ENCODE assay signal across 38 cellular contexts in the genomic region with DNA sequence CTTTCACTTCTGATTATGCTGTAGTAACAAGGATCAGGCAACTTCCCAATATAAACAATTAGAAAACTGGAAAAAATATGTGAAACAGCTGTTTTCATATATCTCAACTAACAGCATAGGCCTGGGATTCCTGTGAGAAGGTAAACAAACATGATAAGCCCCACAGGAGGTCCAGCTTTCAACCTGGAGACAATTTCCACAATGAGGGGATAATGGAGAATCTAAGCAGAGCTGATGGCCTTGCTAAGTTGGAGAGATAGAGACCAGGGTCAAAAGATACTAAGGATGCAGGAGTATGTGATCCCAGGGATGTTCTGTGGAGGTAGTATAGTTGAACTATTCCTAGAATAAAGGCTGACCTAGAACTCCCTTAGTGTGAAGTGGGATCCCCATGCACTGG.
"Had no signal": no experiment of that assay in that cellular context is flagged by ENCODE, and none has a peak within 500 bp of the region (broad histone marks: within the 10 kb centered on the region; RNA-seq: fewer than 3 reads in every experiment).

No MANE protein-coding gene starts in this region.

- H3K36me3 ChIP-seq: adrenal gland, ascending aorta, brain microvascular endothelial cell, breast epithelium, cardiac muscle cell had no signal

- H3K9me3 ChIP-seq: adrenal gland, ascending aorta, body of pancreas had no signal

- H3K27me3 Mint-ChIP-seq: activated naive CD4-positive, alpha-beta T cell treated with anti-CD3 and anti-CD28 coated beads, Interleukin-2, amount 10 ng/mL, durations not matched to agents 7 days and 5 days; activated naive CD4-positive, alpha-beta T cell treated with anti-CD3 and anti-CD28 coated beads, Interleukin-2, amount 50 U/mL, for 24 hours; activated naive CD8-positive, alpha-beta T cell; activated naive CD8-positive, alpha-beta T cell treated with anti-CD3 and anti-CD28 coated beads for 36 hours; activated naive CD8-positive, alpha-beta T cell treated with anti-CD3 and anti-CD28 coated beads, Interleukin-2, amount 10 ng/mL, durations not matched to agents 7 days and 5 days; activated naive CD8-positive, alpha-beta T cell treated with anti-CD3 and anti-CD28 coated beads, Interleukin-2, amount 50 U/mL, for 24 hours; activated T-helper 17 cell treated with anti-CD3 and anti-CD28 coated beads, Interleukin-2, amount 50 U/mL, for 72 hours; brain; central memory CD8-positive, alpha-beta T cell had no signal

- H3K27me3 ChIP-seq: adrenal gland, ascending aorta, body of pancreas, brain microvascular endothelial cell, breast epithelium, cardiac muscle cell had no signal

- H3K4me3 ChIP-seq: adrenal gland, ascending aorta, body of pancreas, breast epithelium, cardiac muscle cell had no signal

- H3K4me1 Mint-ChIP-seq: activated naive CD4-positive, alpha-beta T cell treated with anti-CD3 and anti-CD28 coated beads, Interleukin-2, amount 10 ng/mL, durations not matched to agents 7 days and 5 days; activated naive CD4-positive, alpha-beta T cell treated with anti-CD3 and anti-CD28 coated beads, Interleukin-2, amount 50 U/mL, for 24 hours; activated naive CD8-positive, alpha-beta T cell treated with anti-CD3 and anti-CD28 coated beads for 36 hours; activated naive CD8-positive, alpha-beta T cell treated with anti-CD3 and anti-CD28 coated beads, Interleukin-2, amount 10 ng/mL, durations not matched to agents 7 days and 5 days; activated naive CD8-positive, alpha-beta T cell treated with anti-CD3 and anti-CD28 coated beads, Interleukin-2, amount 50 U/mL, for 24 hours; activated T-helper 17 cell treated with anti-CD3 and anti-CD28 coated beads, Interleukin-2, amount 50 U/mL, for 72 hours; brain; central memory CD8-positive, alpha-beta T cell had no signal

- DNase-seq: activated effector memory CD4-positive, alpha-beta T cell treated with anti-CD3 and anti-CD28 coated beads, Interleukin-2, amount 50 U/mL, for 16 hours; activated effector memory CD4-positive, alpha-beta T cell treated with Interleukin-2 at 50 U/mL for 16 hours; activated gamma-delta T cell; activated gamma-delta T cell treated with Interleukin-2 at 50 U/mL for 16 hours; activated naive CD4-positive, alpha-beta T cell; activated naive CD4-positive, alpha-beta T cell treated with anti-CD3 and anti-CD28 coated beads for 36 hours; activated naive CD4-positive, alpha-beta T cell treated with anti-CD3 and anti-CD28 coated beads, Interleukin-2, amount 10 ng/mL, durations not matched to agents 7 days and 5 days; activated naive CD4-positive, alpha-beta T cell treated with anti-CD3 and anti-CD28 coated beads, Interleukin-2, amount 50 U/mL, for 16 hours; activated naive CD4-positive, alpha-beta T cell treated with Interleukin-2 at 50 U/mL for 16 hours; activated naive CD8-positive, alpha-beta T cell treated with anti-CD3 and anti-CD28 coated beads for 36 hours; activated naive CD8-positive, alpha-beta T cell treated with anti-CD3 and anti-CD28 coated beads, Interleukin-2, amount 10 ng/mL, durations not matched to agents 7 days and 5 days; activated naive CD8-positive, alpha-beta T cell treated with anti-CD3 and anti-CD28 coated beads, Interleukin-2, amount 50 U/mL, for 24 hours; activated T-cell treated with anti-CD3 and anti-CD28 coated beads, Interleukin-2, amount 50 U/mL, for 1 hour; activated T-cell treated with anti-CD3 and anti-CD28 coated beads, Interleukin-2, amount 50 U/mL, for 24 hours; activated T-cell treated with anti-CD3 and anti-CD28 coated beads, Interleukin-2, amount 50 U/mL, for 4 hours; activated T-cell treated with anti-CD3 and anti-CD28 coated beads, Interleukin-2, amount 50 U/mL, for 48 hours; activated T-cell treated with anti-CD3 and anti-CD28 coated beads, Interleukin-2, amount 50 U/mL, for 72 hours; adrenal gland; amniotic stem cell; amygdala; anterior cingulate cortex; aorta; body of pancreas; brain microvascular endothelial cell; caudate nucleus; central memory CD4-positive, alpha-beta T cell; cerebellar nuclear complex had no signal

- H3K36me3 Mint-ChIP-seq: activated naive CD4-positive, alpha-beta T cell treated with anti-CD3 and anti-CD28 coated beads, Interleukin-2, amount 10 ng/mL, durations not matched to agents 7 days and 5 days; activated naive CD4-positive, alpha-beta T cell treated with anti-CD3 and anti-CD28 coated beads, Interleukin-2, amount 50 U/mL, for 24 hours; activated naive CD4-positive, alpha-beta T cell treated with anti-CD3 and anti-CD28 coated beads, Interleukin-2, amount 50 U/mL, for 72 hours; activated naive CD8-positive, alpha-beta T cell; activated naive CD8-positive, alpha-beta T cell treated with anti-CD3 and anti-CD28 coated beads for 36 hours; activated naive CD8-positive, alpha-beta T cell treated with anti-CD3 and anti-CD28 coated beads, Interleukin-2, amount 10 ng/mL, durations not matched to agents 7 days and 5 days; brain had no signal

- H3K4me3 Mint-ChIP-seq: activated naive CD4-positive, alpha-beta T cell treated with anti-CD3 and anti-CD28 coated beads for 36 hours; activated naive CD4-positive, alpha-beta T cell treated with anti-CD3 and anti-CD28 coated beads, Interleukin-2, amount 10 ng/mL, durations not matched to agents 7 days and 5 days; activated naive CD4-positive, alpha-beta T cell treated with anti-CD3 and anti-CD28 coated beads, Interleukin-2, amount 50 U/mL, for 24 hours; activated naive CD8-positive, alpha-beta T cell; activated naive CD8-positive, alpha-beta T cell treated with anti-CD3 and anti-CD28 coated beads for 36 hours; activated naive CD8-positive, alpha-beta T cell treated with anti-CD3 and anti-CD28 coated beads, Interleukin-2, amount 10 ng/mL, durations not matched to agents 7 days and 5 days; activated naive CD8-positive, alpha-beta T cell treated with anti-CD3 and anti-CD28 coated beads, Interleukin-2, amount 50 U/mL, for 24 hours; activated T-cell treated with anti-CD3 and anti-CD28 coated beads, Interleukin-2, amount 50 U/mL, for 24 hours; activated T-cell treated with anti-CD3 and anti-CD28 coated beads, Interleukin-2, amount 50 U/mL, for 4 hours; activated T-cell treated with anti-CD3 and anti-CD28 coated beads, Interleukin-2, amount 50 U/mL, for 72 hours; activated T-helper 1 cell treated with anti-CD3 and anti-CD28 coated beads, Interleukin-12 subunit alpha, Interleukin-12 subunit beta, Interleukin-2, Interleukin-4 antibody, amounts not matched to agents 30 ng/mL and 10 ng/mL and 1 ng/mL, durations not matched to agents 14 hours and 24 hours and 36 hours; activated T-helper 17 cell treated with anti-CD3 and anti-CD28 coated beads, Interleukin-2, amount 50 U/mL, for 72 hours; brain; central memory CD8-positive, alpha-beta T cell had no signal

- H3K27ac Mint-ChIP-seq: activated naive CD4-positive, alpha-beta T cell treated with anti-CD3 and anti-CD28 coated beads for 36 hours; activated naive CD4-positive, alpha-beta T cell treated with anti-CD3 and anti-CD28 coated beads, Interleukin-2, amount 10 ng/mL, durations not matched to agents 7 days and 5 days; activated naive CD4-positive, alpha-beta T cell treated with anti-CD3 and anti-CD28 coated beads, Interleukin-2, amount 50 U/mL, for 24 hours; activated naive CD4-positive, alpha-beta T cell treated with anti-CD3 and anti-CD28 coated beads, Interleukin-2, amount 50 U/mL, for 72 hours; activated naive CD8-positive, alpha-beta T cell; activated naive CD8-positive, alpha-beta T cell treated with anti-CD3 and anti-CD28 coated beads for 36 hours; activated naive CD8-positive, alpha-beta T cell treated with anti-CD3 and anti-CD28 coated beads, Interleukin-2, amount 10 ng/mL, durations not matched to agents 7 days and 5 days; activated naive CD8-positive, alpha-beta T cell treated with anti-CD3 and anti-CD28 coated beads, Interleukin-2, amount 50 U/mL, for 24 hours; activated T-cell treated with anti-CD3 and anti-CD28 coated beads, Interleukin-2, amount 50 U/mL, for 24 hours; activated T-cell treated with anti-CD3 and anti-CD28 coated beads, Interleukin-2, amount 50 U/mL, for 72 hours; activated T-helper 1 cell treated with anti-CD3 and anti-CD28 coated beads, Interleukin-12 subunit alpha, Interleukin-12 subunit beta, Interleukin-2, Interleukin-4 antibody, amounts not matched to agents 30 ng/mL and 10 ng/mL and 1 ng/mL, durations not matched to agents 14 hours and 24 hours and 36 hours; activated T-helper 17 cell treated with anti-CD3 and anti-CD28 coated beads, Interleukin-2, amount 50 U/mL, for 72 hours; activated T-helper 2 cell treated with anti-CD3 and anti-CD28 coated beads, Interferon-gamma antibody, Interleukin-2, Interleukin-4, amounts not matched to agents 10 μg/mL and 5 μg/mL and 100 μg/mL, durations not matched to agents 14 hours and 24 hours and 36 hours; brain had no signal

- H3K4me1 ChIP-seq: adrenal gland, ascending aorta, body of pancreas, breast epithelium had no signal

- H3K27ac ChIP-seq: adrenal gland, ascending aorta, body of pancreas, brain microvascular endothelial cell, breast epithelium, cardiac muscle cell had no signal

- H3K9me3 Mint-ChIP-seq: activated naive CD4-positive, alpha-beta T cell treated with anti-CD3 and anti-CD28 coated beads for 36 hours; activated naive CD4-positive, alpha-beta T cell treated with anti-CD3 and anti-CD28 coated beads, Interleukin-2, amount 10 ng/mL, durations not matched to agents 7 days and 5 days; activated naive CD4-positive, alpha-beta T cell treated with anti-CD3 and anti-CD28 coated beads, Interleukin-2, amount 50 U/mL, for 24 hours; activated naive CD4-positive, alpha-beta T cell treated with anti-CD3 and anti-CD28 coated beads, Interleukin-2, amount 50 U/mL, for 72 hours; activated naive CD8-positive, alpha-beta T cell treated with anti-CD3 and anti-CD28 coated beads for 36 hours; activated naive CD8-positive, alpha-beta T cell treated with anti-CD3 and anti-CD28 coated beads, Interleukin-2, amount 10 ng/mL, durations not matched to agents 7 days and 5 days; activated naive CD8-positive, alpha-beta T cell treated with anti-CD3 and anti-CD28 coated beads, Interleukin-2, amount 50 U/mL, for 24 hours; activated T-cell treated with anti-CD3 and anti-CD28 coated beads, Interleukin-2, amount 50 U/mL, for 24 hours; activated T-cell treated with anti-CD3 and anti-CD28 coated beads, Interleukin-2, amount 50 U/mL, for 4 hours; activated T-cell treated with anti-CD3 and anti-CD28 coated beads, Interleukin-2, amount 50 U/mL, for 72 hours; activated T-helper 1 cell treated with anti-CD3 and anti-CD28 coated beads, Interleukin-12 subunit alpha, Interleukin-12 subunit beta, Interleukin-2, Interleukin-4 antibody, amounts not matched to agents 30 ng/mL and 10 ng/mL and 1 ng/mL, durations not matched to agents 14 hours and 24 hours and 36 hours; activated T-helper 17 cell treated with anti-CD3 and anti-CD28 coated beads, Interleukin-2, amount 50 U/mL, for 72 hours; activated T-helper 2 cell treated with anti-CD3 and anti-CD28 coated beads, Interferon-gamma antibody, Interleukin-2, Interleukin-4, amounts not matched to agents 10 μg/mL and 5 μg/mL and 100 μg/mL, durations not matched to agents 14 hours and 24 hours and 36 hours; brain had no signal

- ATAC-seq: activated naive CD4-positive, alpha-beta T cell treated with anti-CD3 and anti-CD28 coated beads, Interleukin-2, amount 50 U/mL, for 72 hours; activated naive CD8-positive, alpha-beta T cell treated with anti-CD3 and anti-CD28 coated beads, Interleukin-2, amount 50 U/mL, for 24 hours; activated T-cell treated with anti-CD3 and anti-CD28 coated beads, Interleukin-2, amount 50 U/mL, for 4 hours; activated T-cell treated with anti-CD3 and anti-CD28 coated beads, Interleukin-2, amount 50 U/mL, for 72 hours; activated T-helper 17 cell treated with anti-CD3 and anti-CD28 coated beads, Interleukin-2, amount 50 U/mL, for 72 hours; body of pancreas had no signal
